In the genomic region with DNA sequence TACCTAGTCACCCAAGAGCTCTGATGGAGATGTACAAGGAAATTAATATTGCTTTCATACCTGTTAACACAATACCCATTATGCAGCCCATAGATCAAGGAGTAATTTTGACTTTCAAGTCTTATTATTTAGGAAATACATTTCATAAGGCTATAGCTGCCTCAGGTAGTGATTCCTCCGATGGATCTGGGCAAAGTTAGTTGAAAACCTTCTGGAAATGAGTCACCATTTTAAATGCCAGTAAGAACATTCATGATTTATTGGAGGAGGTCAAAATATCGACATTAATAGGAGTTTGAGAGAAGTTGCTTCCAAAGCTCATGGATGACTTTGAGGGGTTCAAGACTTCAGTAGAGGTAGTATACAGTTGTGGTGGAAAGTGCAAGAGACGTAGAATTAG, we compare ENCODE assay signal across 3 cellular contexts.
"Had no signal": no experiment of that assay in that cellular context is flagged by ENCODE, and none has a peak within 500 bp of the region (broad histone marks: within the 10 kb centered on the region; RNA-seq: fewer than 3 reads in every experiment).

No MANE protein-coding gene starts in this region.

- H3K4me3 ChIP-seq: GM12878 had no signal

- ATAC-seq: GM12878 had no signal

- DNase-seq: GDM1, GF-D8 had no signal
